Comparison of ENCODE assay signal across 18 cellular contexts in genomic region chr7:93046641-93047040, GRCh38.
DNase-seq lines count a peak whose midpoint lies in the region; ATAC-seq, FAIRE-seq and TF ChIP-seq lines count a peak whose summit lies in the region.
"Had no signal": no experiment of that assay in that cellular context is flagged by ENCODE, and none has a peak within 500 bp of the region (broad histone marks: within the 10 kb centered on the region; RNA-seq: fewer than 3 reads in every experiment).

No MANE protein-coding gene starts in this region.

- no peaks in the 10 kb centered on the region for H3K9me3 ChIP-seq in IMR-90 (ENCODE audit: control insufficient read depth, insufficient read depth, low read length)
- H3K9me3 ChIP-seq in K562 (replicated peaks; ENCODE audit: control insufficient read depth, insufficient read depth, low read depth, low read length): no peaks in the 10 kb centered on the region
- H3K9me3 ChIP-seq: upper lobe of right lung had no signal

- no peaks in the 10 kb centered on the region for H3K79me2 ChIP-seq in K562 (ENCODE audit: control insufficient read depth, insufficient read depth, low read length)

- TF ChIP-seq RAD21 in IMR-90 (IDR thresholded peaks at IDR 0.05; ENCODE audit: low read length) (no peak), K562 (CRISPR knock-in tag; conservative IDR thresholded peaks at IDR 0.05 in 1 of 2, IDR thresholded peaks at IDR 0.05 in 1 of 2) (no peak)

- H3K4me2 ChIP-seq in IMR-90 (ENCODE audit: low read depth, low read length): no peak overlapping the region
- peak overlapping the region; percentile 72 for H3K4me2 ChIP-seq in K562 (ENCODE audit: insufficient read depth, low read length)

- peak overlapping the region; percentile 4; the same call in 1 of the 2 replicates for H3K27ac ChIP-seq in IMR-90 (ENCODE audit: insufficient read depth, low read length)
- peak overlapping the region; percentile 64 for H3K27ac ChIP-seq in K562 (ENCODE audit: extremely low read depth, low read depth, low read length)
- H3K27ac ChIP-seq: 22Rv1, upper lobe of right lung had no signal

- H3K56ac ChIP-seq in IMR-90 (ENCODE audit: extremely low read depth, insufficient read depth, low read length): no peak overlapping the region

- H3K9me1 ChIP-seq in IMR-90 (ENCODE audit: insufficient read depth, low read length) (peaks cover 4% of the 10 kb centered on the region; the same call in 1 of the 2 replicates), K562 (ENCODE audit: control insufficient read depth, insufficient read depth, low read length) (no peaks in the 10 kb centered on the region)

- H3K4me3 Mint-ChIP-seq in nephron progenitor cell: no peak overlapping the region
- H3K4me3 Mint-ChIP-seq in activated naive CD4-positive, alpha-beta T cell treated with anti-CD3 and anti-CD28 coated beads, Interleukin-2, amount 10 ng/mL, durations not matched to agents 7 days and 5 days: no peak overlapping the region
- H3K4me3 Mint-ChIP-seq: CD14-positive monocyte; central memory CD8-positive, alpha-beta T cell; WTC11 had no signal

- H4K5ac ChIP-seq in IMR-90 (ENCODE audit: low read depth, low read length): peak overlapping the region; percentile 0; the same call in 1 of the 2 replicates

- H3K79me1 ChIP-seq in IMR-90 (ENCODE audit: low read depth in 1 of 2, low read length in 2 of 2): peaks cover 0 to 5% of the 10 kb centered on the region in 2 experiments; a peak in 1 of 4 replicates

- H3K4ac ChIP-seq in IMR-90 (ENCODE audit: low read depth, low read length): peak overlapping the region; percentile 80

- no peak overlapping the region for H3K27ac Mint-ChIP-seq in nephron progenitor cell
- no peak overlapping the region for H3K27ac Mint-ChIP-seq in activated naive CD4-positive, alpha-beta T cell treated with anti-CD3 and anti-CD28 coated beads, Interleukin-2, amount 10 ng/mL, durations not matched to agents 7 days and 5 days
- H3K27ac Mint-ChIP-seq: CD14-positive monocyte, WTC11 had no signal

- no peak overlapping the region for H3K4me3 ChIP-seq in IMR-90 (ENCODE audit: insufficient read depth, low read depth, low read length)
- H3K4me3 ChIP-seq in K562: no peak overlapping the region
- H3K4me3 ChIP-seq: upper lobe of right lung had no signal

- H3K9ac ChIP-seq in IMR-90 (ENCODE audit: low read depth, low read length) (no peak overlapping the region), K562 (ENCODE audit: insufficient read depth in 1 of 2, low read depth in 2 of 2, low read length in 2 of 2) (peak overlapping the region; percentile 11 to 39; a peak in 2 of 4 replicates)

- H2AFZ ChIP-seq in IMR-90 (replicated peaks; ENCODE audit: low read length, poor library complexity) (peak overlapping the region; percentile 44), K562 (ENCODE audit: low read depth, low read length) (peak overlapping the region; percentile 84)

- H3K27me3 ChIP-seq in IMR-90 (ENCODE audit: control insufficient read depth, insufficient read depth, low read length) (no peaks in the 10 kb centered on the region), K562 (ENCODE audit: control insufficient read depth in 2 of 2, insufficient read depth in 2 of 2, low read length in 2 of 2) (no peaks in the 10 kb centered on the region)
- H3K27me3 ChIP-seq: upper lobe of right lung had no signal

- CTCF ChIA-PET in IMR-90 (lab: Yijun Ruan, JAX) (interaction anchor here (0.8 kb wide), 1 partner anchor 456 kb away, joined by 3 read pairs; the partner anchor contains the start of gene FAM133B), K562 (lab: Yijun Ruan, JAX; ENCODE audit: low intra/inter-chr PET ratio) (interaction anchor here (1.6 kb wide), 1 partner anchor 9 kb away, joined by 4 read pairs; no protein-coding TSS in a partner anchor)
- CTCF ChIA-PET in activated naive CD4-positive, alpha-beta T cell treated with anti-CD3 and anti-CD28 coated beads, Interleukin-2, amount 10 ng/mL, durations not matched to agents 7 days and 5 days (lab: Charles Lee): no interaction called here

- DNase-seq in NCI-H146 (lab: John Stamatoyannopoulos, UW) (peak; percentile 20), NCI-H146 treated with DMSO at 0.1 percent for 48 hours (lab: John Stamatoyannopoulos, UW; ENCODE audit: unreplicated experiment) (no peak), IMR-90 (no peak), K562 (ENCODE audit: extremely low read depth in 1 of 4, low spot score in 3 of 4) (peak; percentile 55 to 93 (median 76)), nephron progenitor cell (peak; percentile 33), NCI-H345 (lab: John Stamatoyannopoulos, UW) (no peak), EL (no peak)
- no peak for DNase-seq in activated naive CD4-positive, alpha-beta T cell treated with anti-CD3 and anti-CD28 coated beads, Interleukin-2, amount 10 ng/mL, durations not matched to agents 7 days and 5 days
- DNase-seq: effector CD8-positive, alpha-beta T cell; MV-4-11; NCI-H2081; RPMI8226; stimulated activated CD4-positive, alpha-beta T cell treated with anti-CD3 and anti-CD28 coated beads, Interleukin-2, amount 100 ng/mL, for 24 hours; upper lobe of right lung had no signal

- BruUV-seq in IMR-90 (replicated peaks; lab: Mats Ljungman, UMichigan) (no TSS peak), K562 (replicated peaks; lab: Mats Ljungman, UMichigan) (no TSS peak)

- no peak overlapping the region for H2AK9ac ChIP-seq in IMR-90 (replicated peaks; ENCODE audit: low read depth, low read length, poor library complexity)

- intact Hi-C loops in IMR-90 (cut with micrococcal nuclease) (no loop called here), K562 (cut with micrococcal nuclease) (loop anchor here (2.0 to 10.0 kb wide), 4 partner anchors 39 to 1162 kb away; partner anchors contain the start of genes CDK6 and MTERF1)

- peak; percentile 53; the same call in 1 of the 2 replicates for TF ChIP-seq EP300 in K562 (IDR thresholded peaks at IDR 0.05; ENCODE audit: low read length)

- H3K23ac ChIP-seq in IMR-90 (ENCODE audit: low read depth, low read length): peak overlapping the region; percentile 82

- H3K14ac ChIP-seq in IMR-90 (replicated peaks; ENCODE audit: low read depth, low read length): peak overlapping the region; percentile 69

- in situ Hi-C loops in IMR-90 (cut with MboI; ENCODE audit: low sequenced_read_pairs): no loop called here
- in situ Hi-C loops in K562 (cut with MboI): no loop called here

- peak overlapping the region; percentile 84 for H2BK5ac ChIP-seq in IMR-90 (ENCODE audit: low read depth, low read length, poor library complexity, severe bottlenecking)

- WGBS in IMR-90 (ENCODE audit: extremely low coverage in 2 of 2, insufficient read length in 1 of 2), 2 experiments: 60% methylated on average over 1 of the region's 4 CpGs; no CpG with 5 or more reads in 1 of the 2 experiments
- 0% methylated on average over 4 of the region's 4 CpGs for WGBS in K562 (ENCODE audit: insufficient coverage, low coverage, missing lambda C conversion rate)

- H2BK20ac ChIP-seq in IMR-90 (ENCODE audit: low read depth, low read length): peak overlapping the region; percentile 83

- peaks cover 9% of the 10 kb centered on the region for H3K4me1 ChIP-seq in IMR-90 (ENCODE audit: control insufficient read depth, insufficient read depth, low read length)
- H3K4me1 ChIP-seq in K562 (replicated peaks in 1 of 2; ENCODE audit: control insufficient read depth in 2 of 2, insufficient read depth in 2 of 2, low read length in 2 of 2): peaks cover 14 to 21% of the 10 kb centered on the region in 2 experiments
- H3K4me1 ChIP-seq: upper lobe of right lung had no signal

- H3K27me3 Mint-ChIP-seq in nephron progenitor cell (ENCODE audit: low read depth, poor library complexity): peaks cover 4% of the 10 kb centered on the region
- H3K27me3 Mint-ChIP-seq in activated naive CD4-positive, alpha-beta T cell treated with anti-CD3 and anti-CD28 coated beads, Interleukin-2, amount 10 ng/mL, durations not matched to agents 7 days and 5 days: no peaks in the 10 kb centered on the region
- H3K27me3 Mint-ChIP-seq: central memory CD8-positive, alpha-beta T cell had no signal

- ATAC-seq in IMR-90 (ENCODE audit: low read depth) (no peak), K562 (peak; percentile 99)
- ATAC-seq: upper lobe of right lung, WTC11 had no signal

- POLR2A ChIA-PET in IMR-90 (lab: Charles Lee; ENCODE audit: unreplicated experiment): no interaction called here
- POLR2A ChIA-PET in K562 (lab: Yijun Ruan, JAX): interaction anchor here (0.8 to 1.5 kb wide), 3 partner anchors 266 to 429 kb away, joined by 3 read pairs; no protein-coding TSS in a partner anchor

- H3K36me3 ChIP-seq in IMR-90 (ENCODE audit: control insufficient read depth, insufficient read depth, low read length) (no peaks in the 10 kb centered on the region), K562 (ENCODE audit: control insufficient read depth, insufficient read depth, low read length) (no peaks in the 10 kb centered on the region; the same call in 2 of the 3 replicates)
- H3K36me3 ChIP-seq: upper lobe of right lung had no signal

- no peaks in the 10 kb centered on the region for H3K9me3 Mint-ChIP-seq in nephron progenitor cell
- no peaks in the 10 kb centered on the region for H3K9me3 Mint-ChIP-seq in activated naive CD4-positive, alpha-beta T cell treated with anti-CD3 and anti-CD28 coated beads, Interleukin-2, amount 10 ng/mL, durations not matched to agents 7 days and 5 days
- H3K9me3 Mint-ChIP-seq: CD14-positive monocyte; central memory CD8-positive, alpha-beta T cell; WTC11 had no signal

- H4K8ac ChIP-seq in IMR-90 (ENCODE audit: low read depth in 2 of 2, low read length in 2 of 2): peak overlapping the region in 1 of 2 experiments; percentile 38; a peak in 2 of 4 replicates

- H3K36me3 Mint-ChIP-seq in nephron progenitor cell (ENCODE audit: low read depth): no peaks in the 10 kb centered on the region
- no peaks in the 10 kb centered on the region for H3K36me3 Mint-ChIP-seq in activated naive CD4-positive, alpha-beta T cell treated with anti-CD3 and anti-CD28 coated beads, Interleukin-2, amount 10 ng/mL, durations not matched to agents 7 days and 5 days
- H3K36me3 Mint-ChIP-seq: CD14-positive monocyte, WTC11 had no signal

- peak; percentile 98 for FAIRE-seq in K562 (lab: Jason Lieb, UNC)

- peak overlapping the region; percentile 72; the same call in 2 of the 3 replicates for H2BK15ac ChIP-seq in IMR-90 (ENCODE audit: low read depth, low read length)

- dilution Hi-C loops in IMR-90 (cut with HindIII; ENCODE audit: low sequenced_read_pairs, unreplicated experiment): no loop called here

- H2BK120ac ChIP-seq in IMR-90 (ENCODE audit: low read depth, low read length): peak overlapping the region; percentile 86

- peak overlapping the region; percentile 49 for H4K91ac ChIP-seq in IMR-90 (ENCODE audit: insufficient read depth, low read depth, low read length)

- peak overlapping the region; percentile 65; the same call in 1 of the 2 replicates for H3K18ac ChIP-seq in IMR-90 (ENCODE audit: low read depth, low read length)

- TF ChIP-seq POLR2A in IMR-90 (IDR thresholded peaks at IDR 0.05; ENCODE audit: low read depth, low read length) (no peak), K562 (conservative IDR thresholded peaks at IDR 0.05) (peak; percentile 50)

- H4K20me1 ChIP-seq in IMR-90 (ENCODE audit: insufficient read depth, low read length) (no peaks in the 10 kb centered on the region), K562 (replicated peaks; ENCODE audit: control insufficient read depth, insufficient read depth, low read length) (no peaks in the 10 kb centered on the region)

- no peak for TF ChIP-seq CTCF in IMR-90 (conservative IDR thresholded peaks at IDR 0.05; ENCODE audit: low read depth, low read length)
- TF ChIP-seq CTCF in K562 (IDR thresholded peaks at IDR 0.05 in 2 of 3, conservative IDR thresholded peaks at IDR 0.05 in 1 of 3; ENCODE audit: insufficient read depth in 2 of 3, low read depth in 1 of 3, low read length in 3 of 3): no peak
- TF ChIP-seq CTCF in nephron progenitor cell (IDR thresholded peaks at IDR 0.05): no peak

- peak overlapping the region; percentile 78 for H2AK5ac ChIP-seq in IMR-90 (ENCODE audit: low read depth, low read length)

- H3K4me1 Mint-ChIP-seq in nephron progenitor cell: peaks cover 31% of the 10 kb centered on the region
- H3K4me1 Mint-ChIP-seq in activated naive CD4-positive, alpha-beta T cell treated with anti-CD3 and anti-CD28 coated beads, Interleukin-2, amount 10 ng/mL, durations not matched to agents 7 days and 5 days: peaks cover 2% of the 10 kb centered on the region
- H3K4me1 Mint-ChIP-seq: central memory CD8-positive, alpha-beta T cell had no signal

Comparison
In these comparisons a context has a peak if more than half of its experiments do, and no peak if none do; other contexts are left out.
1. DNase-seq: peak in NCI-H146 (single experiment), K562 (4 of 4) and nephron progenitor cell (single experiment); none in NCI-H146 treated with DMSO at 0.1 percent for 48 hours (single experiment), IMR-90 (single experiment), NCI-H345 (single experiment), activated naive CD4-positive, alpha-beta T cell treated with anti-CD3 and anti-CD28 coated beads, Interleukin-2, amount 10 ng/mL, durations not matched to agents 7 days and 5 days (single experiment) and EL (single experiment).